Comparison of ENCODE assay signal across 29 cellular contexts in the genomic region with DNA sequence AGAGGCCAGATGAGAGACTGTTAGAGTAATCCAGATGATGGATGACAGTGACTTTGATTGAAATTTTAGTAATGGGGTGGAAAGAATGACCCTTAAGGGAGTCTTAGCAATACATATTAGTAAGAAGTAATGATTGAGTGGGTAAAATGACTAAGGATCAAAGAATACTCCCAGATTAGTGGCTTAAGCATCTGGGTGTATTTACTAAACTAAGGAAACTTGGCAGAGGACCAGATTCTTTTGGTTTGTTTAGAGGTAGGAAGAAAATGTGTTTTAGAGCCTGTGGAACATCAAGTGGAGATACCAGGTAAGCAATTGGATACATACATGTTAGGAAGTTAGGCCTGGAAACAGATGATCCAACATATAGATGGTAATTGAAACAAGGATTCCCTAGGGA. TPM values are rescaled to one million over a fixed set of nuclear protein-coding genes. Genes with fewer than 3 reads are reported as not detected.
DNase-seq lines count a peak whose midpoint lies in the region; ATAC-seq, FAIRE-seq and TF ChIP-seq lines count a peak whose summit lies in the region.
"Had no signal": no experiment of that assay in that cellular context is flagged by ENCODE, and none has a peak within 500 bp of the region (broad histone marks: within the 10 kb centered on the region; RNA-seq: fewer than 3 reads in every experiment).

No MANE protein-coding gene starts in this region.

- peak; percentile 49 for DNase-seq in DMS 273 (lab: John Stamatoyannopoulos, UW; ENCODE audit: unreplicated experiment)
- DNase-seq in DMS 273 treated with DMSO at 0.1 percent for 48 hours (lab: John Stamatoyannopoulos, UW) = no peak
- DNase-seq in M059J (ENCODE audit: low read depth) = peak; percentile 55
- peak; percentile 12 for DNase-seq in astrocyte of the cerebellum (ENCODE audit: low read depth)
- DNase-seq in mesenchymal stem cell = peak; percentile 10
- DNase-seq in pancreas = no peak
- no peak for DNase-seq in activated T-helper 2 cell treated with anti-CD3 and anti-CD28 coated beads, Interferon-gamma antibody, Interleukin-2, Interleukin-4, amounts not matched to agents 10 μg/mL and 5 μg/mL and 100 μg/mL, durations not matched to agents 14 hours and 24 hours and 36 hours (ENCODE audit: low spot score)
- DNase-seq: activated CD4-positive, alpha-beta T cell treated with anti-CD3 and anti-CD28 coated beads, Interleukin-2, amount 10 ng/mL, durations not matched to agents 7 days and 5 days; activated CD8-positive, alpha-beta memory T cell treated with anti-CD3 and anti-CD28 coated beads, Interleukin-2, amount 10 ng/mL, durations not matched to agents 7 days and 5 days; activated naive CD4-positive, alpha-beta T cell treated with anti-CD3 and anti-CD28 coated beads, Interleukin-2, amount 10 ng/mL, durations not matched to agents 7 days and 5 days; activated T-cell treated with anti-CD3 and anti-CD28 coated beads, Interleukin-2, amount 50 U/mL, for 72 hours; AML-193; CD8-positive, alpha-beta memory T cell; central memory CD4-positive, alpha-beta T cell; DMS53; H9; heart right ventricle; left cardiac atrium; mammary epithelial cell; NCI-H774; Right ventricle myocardium superior; stimulated activated CD4-positive, alpha-beta T cell treated with anti-CD3 and anti-CD28 coated beads, Interleukin-2, amount 100 ng/mL, for 24 hours; WERI-Rb-1 had no signal

- H3K9ac ChIP-seq in mesenchymal stem cell (ENCODE audit: low read length) = no peak overlapping the region

- H3K4ac ChIP-seq in mesenchymal stem cell (ENCODE audit: low read depth in 1 of 2, low read length in 2 of 2) = no peak overlapping the region

- no peak overlapping the region for H3K4me2 ChIP-seq in mesenchymal stem cell (ENCODE audit: low read length, poor library complexity, severe bottlenecking)

- H3K36me3 Mint-ChIP-seq in activated T-helper 2 cell treated with anti-CD3 and anti-CD28 coated beads, Interferon-gamma antibody, Interleukin-2, Interleukin-4, amounts not matched to agents 10 μg/mL and 5 μg/mL and 100 μg/mL, durations not matched to agents 14 hours and 24 hours and 36 hours (ENCODE audit: low read depth) = peaks cover 51% of the 10 kb centered on the region

- no peak for TF ChIP-seq CTCF in astrocyte of the cerebellum (IDR thresholded peaks at IDR 0.05; ENCODE audit: low read depth, low read length, missing control alignments)
- TF ChIP-seq CTCF in pancreas (IDR thresholded peaks at IDR 0.05) = no peak

- H3K36me3 ChIP-seq in mesenchymal stem cell (ENCODE audit: control insufficient read depth in 1 of 2, insufficient read depth in 2 of 2, low read depth in 1 of 2, low read length in 2 of 2) (peaks cover 0 to 72% of the 10 kb centered on the region in 2 experiments), pancreas (no peaks in the 10 kb centered on the region)

- no peak overlapping the region for H2BK120ac ChIP-seq in mesenchymal stem cell (ENCODE audit: low read depth, low read length)

- H3K18ac ChIP-seq in mesenchymal stem cell (ENCODE audit: low read depth in 1 of 2, low read length in 2 of 2) = no peak overlapping the region

- ATAC-seq in pancreas (no peak), GM21786 (IDR thresholded peaks at IDR 0.05; ENCODE audit: unreplicated experiment) (no peak)
- ATAC-seq: activated CD8-positive, alpha-beta memory T cell treated with anti-CD3 and anti-CD28 coated beads, Interleukin-2, amount 10 ng/mL, durations not matched to agents 7 days and 5 days; activated T-cell treated with anti-CD3 and anti-CD28 coated beads, Interleukin-2, amount 50 U/mL, for 72 hours; heart right ventricle; left cardiac atrium; stimulated activated effector memory CD8-positive, alpha-beta T cell treated with anti-CD3 and anti-CD28 coated beads, Interleukin-12 subunit alpha, Interleukin-12 subunit beta, amount 100 ng/mL, for 72 hours had no signal

- no peak overlapping the region for H2AK5ac ChIP-seq in mesenchymal stem cell (ENCODE audit: low read length, severe bottlenecking)

- H3K9me3 ChIP-seq in mesenchymal stem cell (ENCODE audit: control insufficient read depth, low read length) = peaks cover 4% of the 10 kb centered on the region
- no peaks in the 10 kb centered on the region for H3K9me3 ChIP-seq in pancreas
- H3K9me3 ChIP-seq: heart right ventricle, suprapubic skin had no signal

- H3K14ac ChIP-seq in mesenchymal stem cell (ENCODE audit: low read length in 2 of 2) = no peak overlapping the region

- in situ Hi-C loops in astrocyte of the cerebellum (cut with HindIII; ENCODE audit: low sequenced_read_pairs) = no loop called here

- intact Hi-C loops in pancreas (cut with DNase I) = no loop called here
- intact Hi-C loops in activated T-helper 2 cell treated with anti-CD3 and anti-CD28 coated beads, Interferon-gamma antibody, Interleukin-2, Interleukin-4, amounts not matched to agents 10 μg/mL and 5 μg/mL and 100 μg/mL, durations not matched to agents 14 hours and 24 hours and 36 hours (cut with micrococcal nuclease) = no loop called here

- no peak overlapping the region for H2BK12ac ChIP-seq in mesenchymal stem cell (ENCODE audit: low read length in 2 of 2)

- H3K27me3 ChIP-seq in mesenchymal stem cell (ENCODE audit: control insufficient read depth in 1 of 2, insufficient read depth in 1 of 2, low read length in 2 of 2) (no peaks in the 10 kb centered on the region), pancreas (no peaks in the 10 kb centered on the region)
- H3K27me3 ChIP-seq: heart right ventricle, suprapubic skin had no signal

- H4K8ac ChIP-seq in mesenchymal stem cell (ENCODE audit: low read length) = no peak overlapping the region

- H2BK15ac ChIP-seq in mesenchymal stem cell (ENCODE audit: low read depth, poor library complexity, severe bottlenecking) = no peak overlapping the region

- no peak overlapping the region for H3K4me3 ChIP-seq in astrocyte of the cerebellum (ENCODE audit: low read depth, low read length)
- no peak overlapping the region for H3K4me3 ChIP-seq in mesenchymal stem cell (ENCODE audit: insufficient read depth in 1 of 2, low read depth in 1 of 2, low read length in 2 of 2)
- no peak overlapping the region for H3K4me3 ChIP-seq in pancreas
- H3K4me3 ChIP-seq: heart right ventricle, skin epidermis, suprapubic skin had no signal

- H3K4me1 ChIP-seq in mesenchymal stem cell (ENCODE audit: control insufficient read depth, insufficient read depth, low read depth, low read length) (no peaks in the 10 kb centered on the region), pancreas (no peaks in the 10 kb centered on the region)
- H3K4me1 ChIP-seq: heart right ventricle, suprapubic skin had no signal

- H3K27ac ChIP-seq in mesenchymal stem cell (ENCODE audit: low read length, poor library complexity, severe bottlenecking) (no peak overlapping the region), pancreas (no peak overlapping the region)
- H3K27ac ChIP-seq: 22Rv1, heart right ventricle, skin epidermis, suprapubic skin, WERI-Rb-1 had no signal

- H3K23ac ChIP-seq in mesenchymal stem cell (ENCODE audit: low read length in 2 of 2) = no peak overlapping the region

- H4K91ac ChIP-seq in mesenchymal stem cell (ENCODE audit: low read length) = no peak overlapping the region

- no peak overlapping the region for H2AFZ ChIP-seq in mesenchymal stem cell (ENCODE audit: low read depth, low read length)

- H3K79me1 ChIP-seq in mesenchymal stem cell (replicated peaks; ENCODE audit: low read length, poor library complexity, severe bottlenecking) = peaks cover 2% of the 10 kb centered on the region

- no peaks in the 10 kb centered on the region for H3K27me3 Mint-ChIP-seq in activated T-helper 2 cell treated with anti-CD3 and anti-CD28 coated beads, Interferon-gamma antibody, Interleukin-2, Interleukin-4, amounts not matched to agents 10 μg/mL and 5 μg/mL and 100 μg/mL, durations not matched to agents 14 hours and 24 hours and 36 hours (ENCODE audit: low read depth)
- H3K27me3 Mint-ChIP-seq: activated CD4-positive, alpha-beta T cell treated with anti-CD3 and anti-CD28 coated beads, Interleukin-2, amount 10 ng/mL, durations not matched to agents 7 days and 5 days; activated CD8-positive, alpha-beta memory T cell treated with anti-CD3 and anti-CD28 coated beads, Interleukin-2, amount 10 ng/mL, durations not matched to agents 7 days and 5 days; activated naive CD4-positive, alpha-beta T cell treated with anti-CD3 and anti-CD28 coated beads, Interleukin-2, amount 10 ng/mL, durations not matched to agents 7 days and 5 days; CD8-positive, alpha-beta memory T cell had no signal

- H3K4me3 Mint-ChIP-seq in activated T-helper 2 cell treated with anti-CD3 and anti-CD28 coated beads, Interferon-gamma antibody, Interleukin-2, Interleukin-4, amounts not matched to agents 10 μg/mL and 5 μg/mL and 100 μg/mL, durations not matched to agents 14 hours and 24 hours and 36 hours (ENCODE audit: low read depth) = no peak overlapping the region
- H3K4me3 Mint-ChIP-seq: activated CD4-positive, alpha-beta T cell treated with anti-CD3 and anti-CD28 coated beads, Interleukin-2, amount 10 ng/mL, durations not matched to agents 7 days and 5 days; activated CD8-positive, alpha-beta memory T cell treated with anti-CD3 and anti-CD28 coated beads, Interleukin-2, amount 10 ng/mL, durations not matched to agents 7 days and 5 days; activated naive CD4-positive, alpha-beta T cell treated with anti-CD3 and anti-CD28 coated beads, Interleukin-2, amount 10 ng/mL, durations not matched to agents 7 days and 5 days; activated T-cell treated with anti-CD3 and anti-CD28 coated beads, Interleukin-2, amount 50 U/mL, for 72 hours; CD8-positive, alpha-beta memory T cell; H9; stimulated activated effector memory CD8-positive, alpha-beta T cell treated with anti-CD3 and anti-CD28 coated beads, Interleukin-12 subunit alpha, Interleukin-12 subunit beta, amount 100 ng/mL, for 72 hours had no signal

- no peak for FAIRE-seq in pancreas (lab: Jason Lieb, UNC)
- FAIRE-seq: endothelial cell of umbilical vein had no signal

- no peak overlapping the region for H2BK5ac ChIP-seq in mesenchymal stem cell (ENCODE audit: low read depth, low read length, poor library complexity, severe bottlenecking)

- peaks cover 8% of the 10 kb centered on the region for H3K4me1 Mint-ChIP-seq in activated T-helper 2 cell treated with anti-CD3 and anti-CD28 coated beads, Interferon-gamma antibody, Interleukin-2, Interleukin-4, amounts not matched to agents 10 μg/mL and 5 μg/mL and 100 μg/mL, durations not matched to agents 14 hours and 24 hours and 36 hours (ENCODE audit: low read depth)
- H3K4me1 Mint-ChIP-seq: H9 had no signal

- no peak overlapping the region for H3K27ac Mint-ChIP-seq in activated T-helper 2 cell treated with anti-CD3 and anti-CD28 coated beads, Interferon-gamma antibody, Interleukin-2, Interleukin-4, amounts not matched to agents 10 μg/mL and 5 μg/mL and 100 μg/mL, durations not matched to agents 14 hours and 24 hours and 36 hours
- H3K27ac Mint-ChIP-seq: activated CD8-positive, alpha-beta memory T cell treated with anti-CD3 and anti-CD28 coated beads, Interleukin-2, amount 10 ng/mL, durations not matched to agents 7 days and 5 days; activated naive CD4-positive, alpha-beta T cell treated with anti-CD3 and anti-CD28 coated beads, Interleukin-2, amount 10 ng/mL, durations not matched to agents 7 days and 5 days; activated T-cell treated with anti-CD3 and anti-CD28 coated beads, Interleukin-2, amount 50 U/mL, for 72 hours; H9; stimulated activated effector memory CD8-positive, alpha-beta T cell treated with anti-CD3 and anti-CD28 coated beads, Interleukin-12 subunit alpha, Interleukin-12 subunit beta, amount 100 ng/mL, for 72 hours had no signal

- no peaks in the 10 kb centered on the region for H3K9me3 Mint-ChIP-seq in activated T-helper 2 cell treated with anti-CD3 and anti-CD28 coated beads, Interferon-gamma antibody, Interleukin-2, Interleukin-4, amounts not matched to agents 10 μg/mL and 5 μg/mL and 100 μg/mL, durations not matched to agents 14 hours and 24 hours and 36 hours

RNA-seq across cellular contexts. Expression of gene ADRA2A, which starts 58.8 kb away (rescaled TPM):
- not detected in 2 replicates for total RNA-seq in M059J (2014; rRNA removed; shearing (Covaris generic))
- 0.03 TPM for polyA plus RNA-seq in mesenchymal stem cell (2013, experiment 1 of 2)
- 0.03 TPM for polyA plus RNA-seq in mesenchymal stem cell (2013, experiment 2 of 2)
- 10 to 100 TPM; 12.6 to 40.7 (median 27.1) TPM for total RNA-seq in pancreas
- polyA plus RNA-seq in pancreas = 10 to 100 TPM; 15.0 to 42.3 TPM
- not detected in 2 replicates for total RNA-seq in activated T-helper 2 cell treated with anti-CD3 and anti-CD28 coated beads, Interferon-gamma antibody, Interleukin-2, Interleukin-4, amounts not matched to agents 10 μg/mL and 5 μg/mL and 100 μg/mL, durations not matched to agents 14 hours and 24 hours and 36 hours
- total RNA-seq: activated CD4-positive, alpha-beta T cell treated with anti-CD3 and anti-CD28 coated beads, Interleukin-2, amount 10 ng/mL, durations not matched to agents 7 days and 5 days; activated CD8-positive, alpha-beta memory T cell treated with anti-CD3 and anti-CD28 coated beads, Interleukin-2, amount 10 ng/mL, durations not matched to agents 7 days and 5 days; CD8-positive, alpha-beta memory T cell; endothelial cell of umbilical vein; mammary epithelial cell had no signal
- polyA plus RNA-seq: CD8-positive, alpha-beta memory T cell; mammary epithelial cell had no signal

Comparison
In these comparisons a context has a peak if more than half of its experiments do, and no peak if none do; other contexts are left out.
1. DNase-seq: peak in DMS 273 (single experiment), M059J (single experiment), astrocyte of the cerebellum (single experiment) and mesenchymal stem cell (single experiment); none in DMS 273 treated with DMSO at 0.1 percent for 48 hours (single experiment), pancreas (0 of 6) and activated T-helper 2 cell treated with anti-CD3 and anti-CD28 coated beads, Interferon-gamma antibody, Interleukin-2, Interleukin-4, amounts not matched to agents 10 μg/mL and 5 μg/mL and 100 μg/mL, durations not matched to agents 14 hours and 24 hours and 36 hours (single experiment).
2. RNA of gene ADRA2A, which starts 58.8 kb away (total RNA-seq): 12.6 to 40.7 TPM in pancreas; not detected in activated T-helper 2 cell treated with anti-CD3 and anti-CD28 coated beads, Interferon-gamma antibody, Interleukin-2, Interleukin-4, amounts not matched to agents 10 μg/mL and 5 μg/mL and 100 μg/mL, durations not matched to agents 14 hours and 24 hours and 36 hours and not detected in M059J; every median in the first group is over 10 times any median in the second.